ENCODE assay signal across 13 cellular contexts in the genomic region with DNA sequence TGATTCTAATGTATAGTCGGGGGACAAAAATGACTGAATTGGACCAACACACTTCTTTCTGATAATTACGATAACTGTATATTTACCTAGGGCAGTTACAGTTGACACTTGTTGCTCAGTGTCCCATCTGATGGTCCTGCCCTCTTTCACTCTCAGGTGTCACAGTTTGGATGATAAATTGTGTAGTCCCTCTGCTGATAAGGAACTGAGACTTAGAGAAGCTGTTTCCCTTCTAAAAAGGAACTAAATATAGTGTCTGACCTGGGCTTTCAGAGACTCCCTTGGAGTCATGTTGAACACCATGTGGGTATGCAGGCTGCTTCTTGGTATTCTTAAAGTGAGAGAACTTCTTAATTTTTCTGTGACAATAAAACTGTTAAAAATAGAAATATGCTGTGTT. TPM values are rescaled to one million over a fixed set of nuclear protein-coding genes. Genes with fewer than 3 reads are reported as not detected.
DNase-seq lines count a peak whose midpoint lies in the region; ATAC-seq and TF ChIP-seq lines count a peak whose summit lies in the region.
"Had no signal": no experiment of that assay in that cellular context is flagged by ENCODE, and none has a peak within 500 bp of the region (broad histone marks: within the 10 kb centered on the region; RNA-seq: fewer than 3 reads in every experiment).

No MANE protein-coding gene starts in this region.

- H3K36me3 ChIP-seq in mucosa of descending colon (ENCODE audit: low read depth) (no peaks in the 10 kb centered on the region), sigmoid colon (no peaks in the 10 kb centered on the region), hepatocyte (replicated peaks; ENCODE audit: insufficient read depth, low read depth) (no peaks in the 10 kb centered on the region)
- H3K36me3 ChIP-seq: neutrophil had no signal

- TF ChIP-seq CTCF in mucosa of descending colon (IDR thresholded peaks at IDR 0.05) (no peak), sigmoid colon (IDR thresholded peaks at IDR 0.05) (no peak), hepatocyte (IDR thresholded peaks at IDR 0.05; ENCODE audit: poor library complexity) (no peak)

- no peaks in the 10 kb centered on the region for H4K20me1 ChIP-seq in hepatocyte (ENCODE audit: insufficient read depth, poor library complexity, severe bottlenecking)

- TF ChIP-seq POLR2A in sigmoid colon (IDR thresholded peaks at IDR 0.05) = no peak

- ATAC-seq in GM19035 (IDR thresholded peaks at IDR 0.05; ENCODE audit: unreplicated experiment) = peak; percentile 73
- peak; percentile 99 for ATAC-seq in GM21786 (IDR thresholded peaks at IDR 0.05; ENCODE audit: unreplicated experiment)
- peak; percentile 97 for ATAC-seq in HG03175 (IDR thresholded peaks at IDR 0.05; ENCODE audit: unreplicated experiment)
- peak; percentile 14 for ATAC-seq in mucosa of descending colon

- WGBS in sigmoid colon, 2 donors = 22 to 53% methylated on average over 2 of the region's 2 CpGs
- 66% methylated on average over 2 of the region's 2 CpGs for WGBS in hepatocyte (ENCODE audit: low lambda C conversion rate, missing lambda C conversion rate)

- no peak overlapping the region for H3K4me3 ChIP-seq in mucosa of descending colon
- H3K4me3 ChIP-seq in sigmoid colon = no peak overlapping the region
- no peak overlapping the region for H3K4me3 ChIP-seq in hepatocyte

- no peaks in the 10 kb centered on the region for H3K9me2 ChIP-seq in hepatocyte (replicated peaks; ENCODE audit: insufficient read depth)

- intact Hi-C loops in mucosa of descending colon (cut with DNase I, micrococcal nuclease) = no loop called here
- intact Hi-C loops in sigmoid colon (cut with DNase I) = no loop called here

- H3K27me3 ChIP-seq in sigmoid colon = no peaks in the 10 kb centered on the region
- H3K27me3 ChIP-seq in hepatocyte = no peaks in the 10 kb centered on the region
- H3K27me3 ChIP-seq: neutrophil had no signal

- H3K9me3 ChIP-seq in mucosa of descending colon (no peaks in the 10 kb centered on the region), sigmoid colon (no peaks in the 10 kb centered on the region), hepatocyte (ENCODE audit: low read depth) (no peaks in the 10 kb centered on the region)
- H3K9me3 ChIP-seq: neutrophil had no signal

- H3K4me2 ChIP-seq in hepatocyte = no peak overlapping the region

- TF ChIP-seq EP300 in sigmoid colon (IDR thresholded peaks at IDR 0.05) = no peak

- DNase-seq in mucosa of descending colon = no peak
- DNase-seq in sigmoid colon = no peak
- no peak for DNase-seq in hepatocyte (ENCODE audit: low spot score)
- no peak for DNase-seq in foreskin melanocyte
- DNase-seq in NCI-H510A treated with DMSO at 0.1 percent for 48 hours (lab: John Stamatoyannopoulos, UW) = no peak
- DNase-seq: activated CD4-positive, alpha-beta T cell treated with anti-CD3 and anti-CD28 coated beads for 1 hour; IMR-90; SHP77 treated with DMSO at 0.1 percent for 48 hours; stimulated activated naive CD4-positive, alpha-beta T cell treated with Interleukin-2 at 50 U/mL for 16 hours had no signal

- H3K27ac ChIP-seq in sigmoid colon (no peak overlapping the region), hepatocyte (no peak overlapping the region)
- H3K27ac ChIP-seq: neutrophil had no signal

- H2AFZ ChIP-seq in hepatocyte = no peak overlapping the region

- H3K4me1 ChIP-seq in mucosa of descending colon (ENCODE audit: low read depth) = no peaks in the 10 kb centered on the region
- no peaks in the 10 kb centered on the region for H3K4me1 ChIP-seq in sigmoid colon
- H3K4me1 ChIP-seq in hepatocyte (ENCODE audit: insufficient read depth) = no peaks in the 10 kb centered on the region

- no peaks in the 10 kb centered on the region for H3K79me2 ChIP-seq in hepatocyte

RNA-seq across cellular contexts. Expression of a gene that starts 23.7 kb away (rescaled TPM):
- total RNA-seq in mucosa of descending colon = 10 to 100 TPM in 2 of 3 donors, 1 to 10 TPM in 1; 9.3 to 28.6 (median 18.0) TPM
- total RNA-seq in sigmoid colon = 10 to 100 TPM in 1 of 4 donors, 1 to 10 TPM in 3; 1.9 to 13.0 (median 7.0) TPM
- 10 to 100 TPM; 10.4 to 27.0 (median 24.5) TPM for polyA plus RNA-seq in sigmoid colon
- total RNA-seq in hepatocyte = 19.8 and 23.1 TPM in 2 replicates
- 30.3 and 34.1 TPM in 2 replicates for polyA plus RNA-seq in hepatocyte

Comparison
In these comparisons a context has a peak if more than half of its experiments do, and no peak if none do; other contexts are left out.
1. ATAC-seq: peak in every context shown above with its lines; median percentile 99 in GM21786; 97 in HG03175; 73 in GM19035; 14 in mucosa of descending colon.